Comparison of ENCODE assay signal across 8 cellular contexts in genomic region chr6:159727717-159728440, GRCh38. TPM values are rescaled to one million over a fixed set of nuclear protein-coding genes. Genes with fewer than 3 reads are reported as not detected.
DNase-seq lines count a peak whose midpoint lies in the region; ATAC-seq and TF ChIP-seq lines count a peak whose summit lies in the region.

No MANE protein-coding gene starts in this region.

- H2AFZ ChIP-seq in IMR-90 (replicated peaks; ENCODE audit: low read length, poor library complexity), result peak overlapping the region; percentile 90

- peak overlapping the region; percentile 61 for H2AK5ac ChIP-seq in IMR-90 (ENCODE audit: low read depth, low read length)

- ATAC-seq in activated CD4-positive, alpha-beta T cell treated with anti-CD3 and anti-CD28 coated beads for 36 hours, result peak; percentile 18
- peak; percentile 32 for ATAC-seq in GM21717 (IDR thresholded peaks at IDR 0.05; ENCODE audit: unreplicated experiment)
- ATAC-seq in IMR-90 (ENCODE audit: low read depth), result peak; percentile 54
- peak; percentile 12 for ATAC-seq in WTC11
- peak; percentile 41 for ATAC-seq in omental fat pad (ENCODE audit: low FRiP score)

- no peaks in the 10 kb centered on the region for H3K9me3 Mint-ChIP-seq in activated CD4-positive, alpha-beta T cell treated with anti-CD3 and anti-CD28 coated beads for 36 hours (ENCODE audit: low read depth)
- no peaks in the 10 kb centered on the region for H3K9me3 Mint-ChIP-seq in WTC11

- H2AK9ac ChIP-seq in IMR-90 (replicated peaks; ENCODE audit: low read depth, low read length, poor library complexity), result peak overlapping the region; percentile 90

- peak overlapping the region; percentile 43 for H4K91ac ChIP-seq in IMR-90 (ENCODE audit: insufficient read depth, low read depth, low read length)

- H3K27ac Mint-ChIP-seq in activated CD4-positive, alpha-beta T cell treated with anti-CD3 and anti-CD28 coated beads for 36 hours, result peak overlapping the region; percentile 96
- peak overlapping the region; percentile 92 for H3K27ac Mint-ChIP-seq in WTC11

- no peaks in the 10 kb centered on the region for H3K27me3 Mint-ChIP-seq in activated CD4-positive, alpha-beta T cell treated with anti-CD3 and anti-CD28 coated beads for 36 hours
- H3K27me3 Mint-ChIP-seq in WTC11 (ENCODE audit: low read depth), result no peaks in the 10 kb centered on the region

- dilution Hi-C loops in IMR-90 (cut with HindIII; ENCODE audit: low sequenced_read_pairs, unreplicated experiment), result no loop called here

- POLR2A ChIA-PET in activated CD4-positive, alpha-beta T cell treated with anti-CD3 and anti-CD28 coated beads for 36 hours (lab: Charles Lee), result interaction anchor here (0.6 to 4.2 kb wide), 5 partner anchors 24 to 62 kb away, joined by 3 to 23 read pairs (median 10); partner anchors contain the start of genes ACAT2, MRPL18 and TCP1
- POLR2A ChIA-PET in IMR-90 (lab: Charles Lee; ENCODE audit: unreplicated experiment), result no interaction called here
- POLR2A ChIA-PET in WTC11 (lab: Charles Lee), result interaction anchor here (0.9 to 2.5 kb wide), 5 partner anchors 33 to 62 kb away, joined by 3 to 32 read pairs (median 10); partner anchors contain the start of genes ACAT2, MRPL18, SOD2 and TCP1

- H4K8ac ChIP-seq in IMR-90 (ENCODE audit: low read depth in 2 of 2, low read length in 2 of 2), result peak overlapping the region; percentile 16 to 69; a peak in 2 of 4 replicates

- no peak overlapping the region for H2BK15ac ChIP-seq in IMR-90 (ENCODE audit: low read depth, low read length)

- peak overlapping the region; percentile 15; the same call in 1 of the 2 replicates for H2BK120ac ChIP-seq in IMR-90 (ENCODE audit: low read depth, low read length)

- peak overlapping the region; percentile 72 for H3K23ac ChIP-seq in IMR-90 (ENCODE audit: low read depth, low read length)

- TF ChIP-seq RAD21 in IMR-90 (IDR thresholded peaks at IDR 0.05; ENCODE audit: low read length), result no peak

- peaks cover 3% of the 10 kb centered on the region; the same call in 1 of the 2 replicates for H3K4me1 ChIP-seq in IMR-90 (ENCODE audit: control insufficient read depth, insufficient read depth, low read length)

- H3K4ac ChIP-seq in IMR-90 (ENCODE audit: low read depth, low read length), result peak overlapping the region; percentile 59

- BruUV-seq in IMR-90 (replicated peaks; lab: Mats Ljungman, UMichigan), result no TSS peak

- H3K9me3 ChIP-seq in IMR-90 (ENCODE audit: control insufficient read depth, insufficient read depth, low read length), result no peaks in the 10 kb centered on the region

- peaks cover 52% of the 10 kb centered on the region for H4K20me1 ChIP-seq in IMR-90 (ENCODE audit: insufficient read depth, low read length)

- intact Hi-C loops in activated CD4-positive, alpha-beta T cell treated with anti-CD3 and anti-CD28 coated beads for 36 hours (cut with DNase I, micrococcal nuclease), result loop anchor here (1.0 to 2.0 kb wide), 11 partner anchors 33 to 1083 kb away; partner anchors contain the start of genes TCP1 (in 2 of the 2), ACAT2 (in 1 of the 2), DYNLT1 (in 1 of the 2) and EZR (in 1 of the 2)
- intact Hi-C loops in IMR-90 (cut with micrococcal nuclease), result loop anchor here (1.0 to 2.0 kb wide), 3 partner anchors 27 to 61 kb away; partner anchors contain the start of gene TCP1

- H3K14ac ChIP-seq in IMR-90 (replicated peaks; ENCODE audit: low read depth, low read length), result peak overlapping the region; percentile 77

- H3K4me3 Mint-ChIP-seq in activated CD4-positive, alpha-beta T cell treated with anti-CD3 and anti-CD28 coated beads for 36 hours, result peak overlapping the region; percentile 95
- peak overlapping the region; percentile 89 for H3K4me3 Mint-ChIP-seq in WTC11

- no peak overlapping the region for H2BK20ac ChIP-seq in IMR-90 (ENCODE audit: low read depth, low read length)

- peaks cover 49% of the 10 kb centered on the region for H3K4me1 Mint-ChIP-seq in activated CD4-positive, alpha-beta T cell treated with anti-CD3 and anti-CD28 coated beads for 36 hours
- peaks cover 31% of the 10 kb centered on the region for H3K4me1 Mint-ChIP-seq in WTC11

- peaks cover 43% of the 10 kb centered on the region for H3K36me3 Mint-ChIP-seq in activated CD4-positive, alpha-beta T cell treated with anti-CD3 and anti-CD28 coated beads for 36 hours (ENCODE audit: low read depth)
- peaks cover 12% of the 10 kb centered on the region for H3K36me3 Mint-ChIP-seq in WTC11

- H3K27ac ChIP-seq in IMR-90 (ENCODE audit: insufficient read depth, low read length), result peak overlapping the region; percentile 97

- peak overlapping the region; percentile 98 for H3K4me3 ChIP-seq in IMR-90 (ENCODE audit: insufficient read depth, low read depth, low read length)
- H3K4me3 ChIP-seq in fibroblast of villous mesenchyme (ENCODE audit: low read depth, low read length), result peak overlapping the region; percentile 90

- in situ Hi-C loops in IMR-90 (cut with MboI; ENCODE audit: low sequenced_read_pairs), result no loop called here

- TF ChIP-seq CTCF in IMR-90 (conservative IDR thresholded peaks at IDR 0.05; ENCODE audit: low read depth, low read length) (no peak), WTC11 (IDR thresholded peaks at IDR 0.05) (no peak), fibroblast of villous mesenchyme (IDR thresholded peaks at IDR 0.05; ENCODE audit: insufficient read depth, low read depth, low read length) (no peak), omental fat pad (IDR thresholded peaks at IDR 0.05) (no peak)

- peak overlapping the region; percentile 83 for H3K18ac ChIP-seq in IMR-90 (ENCODE audit: low read depth, low read length)

- no peaks in the 10 kb centered on the region for H3K27me3 ChIP-seq in IMR-90 (ENCODE audit: control insufficient read depth, insufficient read depth, low read length)

- peaks cover 3% of the 10 kb centered on the region for H3K9me1 ChIP-seq in IMR-90 (ENCODE audit: insufficient read depth, low read length)

- CTCF ChIA-PET in activated CD4-positive, alpha-beta T cell treated with anti-CD3 and anti-CD28 coated beads for 36 hours (lab: Charles Lee), result interaction anchor here (0.9 to 2.0 kb wide), 9 partner anchors 10 to 62 kb away, joined by 3 to 23 read pairs (median 4); partner anchors contain the start of gene ACAT2
- CTCF ChIA-PET in IMR-90 (lab: Yijun Ruan, JAX), result no interaction called here
- CTCF ChIA-PET in WTC11 (lab: Charles Lee), result no interaction called here

- no peaks in the 10 kb centered on the region; the same call in 1 of the 2 replicates for H3K36me3 ChIP-seq in IMR-90 (ENCODE audit: control insufficient read depth, insufficient read depth, low read length)

- no peak for TF ChIP-seq POLR2A in IMR-90 (IDR thresholded peaks at IDR 0.05; ENCODE audit: low read depth, low read length)

- H4K5ac ChIP-seq in IMR-90 (ENCODE audit: low read depth, low read length), result no peak overlapping the region; the same call in 1 of the 2 replicates

- peak overlapping the region; percentile 77; the same call in 1 of the 2 replicates for H3K56ac ChIP-seq in IMR-90 (ENCODE audit: extremely low read depth, insufficient read depth, low read length)

- peak overlapping the region; percentile 91 for H2BK5ac ChIP-seq in IMR-90 (ENCODE audit: low read depth, low read length, poor library complexity, severe bottlenecking)

- peak overlapping the region; percentile 99 for H3K9ac ChIP-seq in IMR-90 (ENCODE audit: low read depth, low read length)

- H3K4me2 ChIP-seq in IMR-90 (ENCODE audit: low read depth, low read length), result peak overlapping the region; percentile 92

- H3K79me1 ChIP-seq in IMR-90 (ENCODE audit: low read depth in 1 of 2, low read length in 2 of 2), result peaks cover 14 to 43% of the 10 kb centered on the region in 2 experiments

- no CpG with 5 or more reads among the region's 44 CpGs for WGBS in IMR-90 (ENCODE audit: extremely low coverage in 2 of 2, insufficient read length in 1 of 2), 2 experiments

- DNase-seq in activated CD4-positive, alpha-beta T cell treated with anti-CD3 and anti-CD28 coated beads for 36 hours, result peak; percentile 72
- DNase-seq in activated CD4-positive, alpha-beta T cell treated with anti-CD3 and anti-CD28 coated beads for 4 hours, result no peak
- DNase-seq in IMR-90, result no peak
- no peak for DNase-seq in WTC11 (ENCODE audit: low spot score)
- DNase-seq in fibroblast of villous mesenchyme (ENCODE audit: low read depth), result peak; percentile 71
- DNase-seq in omental fat pad (ENCODE audit: low spot score), result no peak
- no peak for DNase-seq in NCI-H128 (lab: John Stamatoyannopoulos, UW; ENCODE audit: unreplicated experiment)

TF ChIP-seq in WTC11, 78 proteins besides CTCF, POLR2A, EP300 and RAD21 (continues in another document):
- TF ChIP-seq NFATC4 (CRISPR knock-in tag; IDR thresholded peaks at IDR 0.05), result no peak
- TF ChIP-seq TEAD1 (CRISPR knock-in tag; IDR thresholded peaks at IDR 0.05), result 0 out of 2 replicates have a peak, but pooled peaks have one; percentile 6

RNA-seq across cellular contexts. Expression of gene WTAP, which starts 0.6 kb away (rescaled TPM):
- 10 to 100 TPM; 87.2 to 91.5 TPM for total RNA-seq in activated CD4-positive, alpha-beta T cell treated with anti-CD3 and anti-CD28 coated beads for 36 hours
- total RNA-seq in IMR-90 (2012; rRNA removed), result 92.3 and 124 TPM in 2 replicates
- 20.1 and 30.2 TPM in 2 replicates for polyA plus RNA-seq in IMR-90 (2012; rRNA removed)
- polyA plus RNA-seq in IMR-90 (2012; cell fraction: cytosol; rRNA removed), result 6.5 and 6.6 TPM in 2 replicates
- 3.8 and 25.2 TPM in 2 replicates for polyA plus RNA-seq in IMR-90 (2012; cell fraction: nucleus; rRNA removed; ENCODE audit: low replicate concordance)
- total RNA-seq in WTC11 (2021), result 88.8 to 92.7 TPM (median 91.9 TPM) in 3 replicates
- 89.5 and 159 TPM in 2 replicates for total RNA-seq in fibroblast of villous mesenchyme
- 100 to 1,000 TPM in 2 of 4 donors, 10 to 100 TPM in 2; 74.8 to 202 (median 133) TPM for total RNA-seq in omental fat pad

RNA-seq across cellular contexts. Expression of gene ACAT2, which starts 34.0 kb away (rescaled TPM):
- total RNA-seq in activated CD4-positive, alpha-beta T cell treated with anti-CD3 and anti-CD28 coated beads for 36 hours, result 10 to 100 TPM; 55.0 to 82.1 TPM
- total RNA-seq in IMR-90 (2012; rRNA removed), result 45.2 and 50.3 TPM in 2 replicates
- 29.2 and 30.5 TPM in 2 replicates for polyA plus RNA-seq in IMR-90 (2012; rRNA removed)
- polyA plus RNA-seq in IMR-90 (2012; cell fraction: cytosol; rRNA removed), result 8.8 and 15.7 TPM in 2 replicates
- polyA plus RNA-seq in IMR-90 (2012; cell fraction: nucleus; rRNA removed; ENCODE audit: low replicate concordance), result 4.2 and 15.3 TPM in 2 replicates
- 96.1 to 138 TPM (median 98.7 TPM) in 3 replicates for total RNA-seq in WTC11 (2021)
- 115 and 119 TPM in 2 replicates for total RNA-seq in fibroblast of villous mesenchyme
- 10 to 100 TPM in 1 of 4 donors, 1 to 10 TPM in 3; 4.6 to 15.1 (median 6.5) TPM for total RNA-seq in omental fat pad

RNA-seq across cellular contexts. Expression of gene SOD2, which starts 34.8 kb away (rescaled TPM):
- 100 to 1,000 TPM in 1 of 2 experiments, 10 to 100 TPM in 1; 90.6 to 105 TPM for total RNA-seq in activated CD4-positive, alpha-beta T cell treated with anti-CD3 and anti-CD28 coated beads for 36 hours
- 243 TPM in 2 replicates for total RNA-seq in IMR-90 (2012; rRNA removed)
- polyA plus RNA-seq in IMR-90 (2012; rRNA removed), result 102 and 173 TPM in 2 replicates
- 93.7 and 177 TPM in 2 replicates for polyA plus RNA-seq in IMR-90 (2012; cell fraction: cytosol; rRNA removed)
- 48.2 and 96.3 TPM in 2 replicates for polyA plus RNA-seq in IMR-90 (2012; cell fraction: nucleus; rRNA removed; ENCODE audit: low replicate concordance)
- 79.8 to 86.3 TPM (median 82.6 TPM) in 3 replicates for total RNA-seq in WTC11 (2021)
- 200 and 775 TPM in 2 replicates for total RNA-seq in fibroblast of villous mesenchyme
- 1,000 to 10,000 TPM in 2 of 4 donors, 100 to 1,000 TPM in 2; 455 to 1,833 (median 1,242) TPM for total RNA-seq in omental fat pad

Comparison
In these comparisons a context has a peak if more than half of its experiments do, and no peak if none do; other contexts are left out.
1. DNase-seq: peak in activated CD4-positive, alpha-beta T cell treated with anti-CD3 and anti-CD28 coated beads for 36 hours (single experiment) and fibroblast of villous mesenchyme (single experiment); none in activated CD4-positive, alpha-beta T cell treated with anti-CD3 and anti-CD28 coated beads for 4 hours (0 of 2), IMR-90 (single experiment), WTC11 (single experiment), omental fat pad (single experiment) and NCI-H128 (single experiment).
2. Peak in every context shown above with its lines, with median percentiles within 50 percentile points of each other: ATAC-seq.